In the genomic region with DNA sequence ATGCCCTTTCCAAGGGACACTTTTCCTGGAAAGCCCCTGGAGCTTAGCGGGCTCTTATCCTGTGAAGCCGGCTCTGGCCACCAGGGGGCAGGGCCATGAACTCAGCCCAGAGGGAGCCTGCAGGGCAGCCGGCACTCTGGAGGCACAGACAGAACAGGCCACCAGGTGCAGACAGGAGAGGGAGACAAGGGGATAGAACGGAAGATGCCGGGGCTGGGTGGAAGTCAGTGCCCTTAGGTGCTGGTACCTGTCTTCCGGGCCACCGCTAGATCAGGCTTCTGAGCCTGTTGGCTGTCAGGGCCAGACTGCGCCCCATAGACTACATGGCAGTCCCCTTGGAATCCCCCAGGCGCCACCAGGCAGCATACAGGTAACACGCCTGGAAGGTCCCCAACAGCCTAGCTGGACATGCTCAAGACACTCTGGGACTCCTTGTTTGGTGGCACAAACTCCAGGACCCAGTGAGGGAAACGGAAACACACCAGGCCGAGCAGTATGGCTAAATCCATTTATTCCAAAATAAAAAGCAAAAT, we compare ENCODE assay signal across 2 cellular contexts. TPM values are rescaled to one million over a fixed set of nuclear protein-coding genes. Genes with fewer than 3 reads are reported as not detected.
"Had no signal": no experiment of that assay in that cellular context is flagged by ENCODE, and none has a peak within 500 bp of the region (broad histone marks: within the 10 kb centered on the region; RNA-seq: fewer than 3 reads in every experiment).

No MANE protein-coding gene starts in this region.

RNA-seq across cellular contexts. Expression of a gene that starts 14.9 kb away (rescaled TPM):
- total RNA-seq: cerebellum had no signal

RNA-seq across cellular contexts. Expression of a gene that starts 37.4 kb away (rescaled TPM):
- total RNA-seq: fibroblast of villous mesenchyme had no signal
